ENCODE assay signal across 3 cellular contexts in genomic region chr21:32618218-32618617, GRCh38. TPM values are rescaled to one million over a fixed set of nuclear protein-coding genes. Genes with fewer than 3 reads are reported as not detected.
"Had no signal": no experiment of that assay in that cellular context is flagged by ENCODE, and none has a peak within 500 bp of the region (broad histone marks: within the 10 kb centered on the region; RNA-seq: fewer than 3 reads in every experiment).

No MANE protein-coding gene starts in this region.

RNA-seq across cellular contexts. Expression of gene TCP10L, which starts 32.9 kb away (rescaled TPM):
- total RNA-seq: H4, H7 had no signal
- polyA plus RNA-seq: GM23248 had no signal
